20 cellular contexts compared by ENCODE assay signal in genomic region chr2:153455856-153456255, GRCh38. TPM values are rescaled to one million over a fixed set of nuclear protein-coding genes. Genes with fewer than 3 reads are reported as not detected.
DNase-seq lines count a peak whose midpoint lies in the region; ATAC-seq, FAIRE-seq and TF ChIP-seq lines count a peak whose summit lies in the region.
"Had no signal": no experiment of that assay in that cellular context is flagged by ENCODE, and none has a peak within 500 bp of the region (broad histone marks: within the 10 kb centered on the region; RNA-seq: fewer than 3 reads in every experiment).

No MANE protein-coding gene starts in this region.

- H3K27me3 Mint-ChIP-seq in nephron progenitor cell (ENCODE audit: low read depth, poor library complexity): no peaks in the 10 kb centered on the region
- H3K27me3 Mint-ChIP-seq in activated CD4-positive, alpha-beta T cell treated with anti-CD3 and anti-CD28 coated beads for 36 hours: peaks cover 4% of the 10 kb centered on the region

- TF ChIP-seq POLR2A in H1 (IDR thresholded peaks at IDR 0.05; ENCODE audit: control extremely low read depth in 1 of 2, low read depth in 2 of 2, low read length in 2 of 2): no peak

- H3K27me3 ChIP-seq in H1 (replicated peaks in 1 of 4; ENCODE audit: control insufficient read depth in 3 of 4, extremely low read depth in 1 of 4, insufficient read depth in 3 of 4, low read length in 3 of 4): no peaks in the 10 kb centered on the region; a peak in 1 of 7 replicates
- H3K27me3 ChIP-seq: BLaER1 treated with 17β-estradiol and CSF1 and Interleukin-3, amounts not matched to agents 10 nM and 100 nM had no signal

- H2BK15ac ChIP-seq in H1 (ENCODE audit: low read length): no peak overlapping the region

- H3K4me1 ChIP-seq in H1 (replicated peaks in 1 of 4; ENCODE audit: control insufficient read depth in 3 of 4, insufficient read depth in 4 of 4, low read length in 3 of 4): peaks cover 0 to 12% (median 0%) of the 10 kb centered on the region in 4 experiments; a peak in 4 of 7 replicates
- H3K4me1 ChIP-seq: BLaER1 treated with 17β-estradiol and CSF1 and Interleukin-3, amounts not matched to agents 10 nM and 100 nM had no signal

- FAIRE-seq in G401.6 (lab: Jason Lieb, UNC) (peak; percentile 100), H1 (lab: Jason Lieb, UNC) (no peak)
- FAIRE-seq: GM19239, H54 had no signal

- no peak overlapping the region for H3K14ac ChIP-seq in H1 (ENCODE audit: insufficient read length)

- no peak overlapping the region for H3K4ac ChIP-seq in H1 (replicated peaks; ENCODE audit: insufficient read length, low read depth, low read length)

- 94% methylated on average over 8 of the region's 8 CpGs; no CpG with 5 or more reads in 1 of the 2 experiments for WGBS in H1 (ENCODE audit: extremely low coverage in 1 of 2, insufficient coverage in 1 of 2, insufficient read length in 1 of 2, insufficient replicate concordance in 2 of 2, low coverage in 1 of 2, low lambda C conversion rate in 2 of 2, missing lambda C conversion rate in 1 of 2), 2 experiments

- H3K9me3 ChIP-seq in H1 (ENCODE audit: insufficient read depth in 2 of 2, low read depth in 1 of 2, low read length in 1 of 2): no peaks in the 10 kb centered on the region
- H3K9me3 ChIP-seq: BLaER1 treated with 17β-estradiol and CSF1 and Interleukin-3, amounts not matched to agents 10 nM and 100 nM had no signal

- no peaks in the 10 kb centered on the region for H3K36me3 Mint-ChIP-seq in nephron progenitor cell (ENCODE audit: low read depth)
- H3K36me3 Mint-ChIP-seq in activated CD4-positive, alpha-beta T cell treated with anti-CD3 and anti-CD28 coated beads for 36 hours (ENCODE audit: low read depth): no peaks in the 10 kb centered on the region
- H3K36me3 Mint-ChIP-seq: CD8-positive, alpha-beta T cell had no signal

- no peak overlapping the region; the same call in 1 of the 2 replicates for H2BK12ac ChIP-seq in H1 (ENCODE audit: low read depth, low read length)

- H3K4me1 Mint-ChIP-seq in nephron progenitor cell: no peaks in the 10 kb centered on the region
- H3K4me1 Mint-ChIP-seq in activated CD4-positive, alpha-beta T cell treated with anti-CD3 and anti-CD28 coated beads for 36 hours: no peaks in the 10 kb centered on the region

- H2BK20ac ChIP-seq in H1 (ENCODE audit: low read length): no peak overlapping the region

- no peak for TF ChIP-seq EP300 in H1 (IDR thresholded peaks at IDR 0.05; ENCODE audit: borderline replicate concordance in 1 of 2, low read depth in 2 of 2, low read length in 2 of 2)

- H3K27ac ChIP-seq in H1 (ENCODE audit: low read depth, low read length): no peak overlapping the region
- H3K27ac ChIP-seq: BLaER1 treated with 17β-estradiol and CSF1 and Interleukin-3, amounts not matched to agents 10 nM and 100 nM had no signal

- H3K27ac Mint-ChIP-seq in nephron progenitor cell: no peak overlapping the region
- no peak overlapping the region for H3K27ac Mint-ChIP-seq in activated CD4-positive, alpha-beta T cell treated with anti-CD3 and anti-CD28 coated beads for 36 hours
- H3K27ac Mint-ChIP-seq: CD8-positive, alpha-beta T cell had no signal

- CTCF ChIA-PET in HEK293T (lab: Yijun Ruan, JAX): no interaction called here
- CTCF ChIA-PET in H1 (lab: Charles Lee; ENCODE audit: partially characterized antibody): interaction anchor here (1.0 to 1.3 kb wide), 2 partner anchors 24 to 594 kb away, joined by 3 read pairs; no protein-coding TSS in a partner anchor
- CTCF ChIA-PET in activated CD4-positive, alpha-beta T cell treated with anti-CD3 and anti-CD28 coated beads for 36 hours (lab: Charles Lee): no interaction called here

- no peak overlapping the region for H4K91ac ChIP-seq in H1 (replicated peaks; ENCODE audit: insufficient read length, low read length)

- no peak overlapping the region for H3K18ac ChIP-seq in H1 (ENCODE audit: extremely low read depth, low read length)

- no peak for TF ChIP-seq RAD21 in H1 (IDR thresholded peaks at IDR 0.05 in 1 of 2, conservative IDR thresholded peaks at IDR 0.05 in 1 of 2; ENCODE audit: low read depth in 2 of 2, low read length in 2 of 2)

- H3K4me3 Mint-ChIP-seq in nephron progenitor cell: no peak overlapping the region
- no peak overlapping the region for H3K4me3 Mint-ChIP-seq in activated CD4-positive, alpha-beta T cell treated with anti-CD3 and anti-CD28 coated beads for 36 hours
- H3K4me3 Mint-ChIP-seq: CD8-positive, alpha-beta T cell had no signal

- no peak overlapping the region; a peak in 1 of 4 replicates for H3K4me2 ChIP-seq in H1 (ENCODE audit: insufficient read depth in 1 of 2, low read depth in 2 of 2, low read length in 2 of 2)
- H3K4me2 ChIP-seq: BLaER1 treated with 17β-estradiol and CSF1 and Interleukin-3, amounts not matched to agents 10 nM and 100 nM had no signal

- H2AK5ac ChIP-seq in H1 (ENCODE audit: low read depth, low read length): no peak overlapping the region

- no peaks in the 10 kb centered on the region for H3K79me1 ChIP-seq in H1 (ENCODE audit: low read depth, low read length)

- H4K20me1 ChIP-seq in H1 (replicated peaks in 1 of 2; ENCODE audit: control insufficient read depth in 1 of 2, insufficient read depth in 2 of 2, low read length in 2 of 2): no peaks in the 10 kb centered on the region
- H4K20me1 ChIP-seq: BLaER1 treated with 17β-estradiol and CSF1 and Interleukin-3, amounts not matched to agents 10 nM and 100 nM had no signal

- POLR2A ChIA-PET in HEK293T (lab: Yijun Ruan, JAX): no interaction called here
- POLR2A ChIA-PET in H1 (lab: Charles Lee; ENCODE audit: partially characterized antibody): interaction anchor here (0.6 to 0.7 kb wide), 3 partner anchors 9 to 1089 kb away, joined by 3 read pairs; no protein-coding TSS in a partner anchor
- POLR2A ChIA-PET in activated CD4-positive, alpha-beta T cell treated with anti-CD3 and anti-CD28 coated beads for 36 hours (lab: Charles Lee): interaction anchor here (0.6 kb wide), 1 partner anchor 351 kb away, joined by 4 read pairs; no protein-coding TSS in a partner anchor

- intact Hi-C loops in activated CD4-positive, alpha-beta T cell treated with anti-CD3 and anti-CD28 coated beads for 36 hours (cut with DNase I, micrococcal nuclease): no loop called here

- H3K9ac ChIP-seq in H1 (replicated peaks in 1 of 4; ENCODE audit: extremely low read depth in 1 of 4, low read depth in 3 of 4, low read length in 3 of 4): no peak overlapping the region
- H3K9ac ChIP-seq: BLaER1 treated with 17β-estradiol and CSF1 and Interleukin-3, amounts not matched to agents 10 nM and 100 nM had no signal

- peak; percentile 49 for DNase-seq in HEK293T (ENCODE audit: extremely low spot score)
- DNase-seq in H1 (ENCODE audit: low read depth in 1 of 2, low spot score in 2 of 2): no peak
- peak; percentile 10 for DNase-seq in nephron progenitor cell
- DNase-seq in activated CD4-positive, alpha-beta T cell treated with anti-CD3 and anti-CD28 coated beads for 36 hours: no peak
- DNase-seq in NCI-H526 (lab: John Stamatoyannopoulos, UW): no peak
- DNase-seq in germinal center (ENCODE audit: low spot score): no peak
- DNase-seq: CD8-positive, alpha-beta T cell; DMS53; KG1; MV-4-11; NCI-H187 treated with DMSO at 0.1 percent for 48 hours; NCI-H2227 treated with DMSO at 0.1 percent for 48 hours; NCI-H510A treated with DMSO at 0.1 percent for 48 hours; NCI-H82; RPMI8226 had no signal

- no peak for TF ChIP-seq CTCF in H1 (IDR thresholded peaks at IDR 0.05; ENCODE audit: control extremely low read depth in 1 of 3, insufficient read depth in 1 of 3, low read depth in 1 of 3, low read length in 3 of 3)
- TF ChIP-seq CTCF in nephron progenitor cell (IDR thresholded peaks at IDR 0.05): no peak

- H4K8ac ChIP-seq in H1 (ENCODE audit: extremely low read depth, insufficient read depth, low read length): no peak overlapping the region

- no peak for ATAC-seq in activated CD4-positive, alpha-beta T cell treated with anti-CD3 and anti-CD28 coated beads for 36 hours
- no peak for ATAC-seq in GM18520 (IDR thresholded peaks at IDR 0.05; ENCODE audit: unreplicated experiment)
- ATAC-seq: CD8-positive, alpha-beta T cell had no signal

- no peak overlapping the region for H4K5ac ChIP-seq in H1 (ENCODE audit: insufficient read length, low read depth, low read length)

- H3K9me3 Mint-ChIP-seq in nephron progenitor cell: no peaks in the 10 kb centered on the region
- H3K9me3 Mint-ChIP-seq in activated CD4-positive, alpha-beta T cell treated with anti-CD3 and anti-CD28 coated beads for 36 hours (ENCODE audit: low read depth): no peaks in the 10 kb centered on the region
- H3K9me3 Mint-ChIP-seq: CD8-positive, alpha-beta T cell had no signal

- H2AFZ ChIP-seq in H1 (ENCODE audit: low read length): no peak overlapping the region

- no peak overlapping the region for H3K23ac ChIP-seq in H1 (ENCODE audit: insufficient read length)

- H3K23me2 ChIP-seq in H1 (ENCODE audit: low read depth, low read length): no peaks in the 10 kb centered on the region

- H3K56ac ChIP-seq in H1 (replicated peaks; ENCODE audit: insufficient read length, low read depth, low read length): no peak overlapping the region

- no peak overlapping the region for H2BK5ac ChIP-seq in H1 (ENCODE audit: low read depth, low read length)

- no peak overlapping the region for H3K4me3 ChIP-seq in H1 (ENCODE audit: extremely low read depth in 1 of 4, insufficient read depth in 2 of 4, low read depth in 3 of 4, low read length in 4 of 4)
- H3K4me3 ChIP-seq: BLaER1 treated with 17β-estradiol and CSF1 and Interleukin-3, amounts not matched to agents 10 nM and 100 nM had no signal

- no peak overlapping the region for H2BK120ac ChIP-seq in H1 (replicated peaks; ENCODE audit: low read depth, low read length)

- no peaks in the 10 kb centered on the region for H3K79me2 ChIP-seq in H1 (ENCODE audit: control insufficient read depth in 1 of 2, insufficient read depth in 2 of 2, low read length in 2 of 2)

- no peaks in the 10 kb centered on the region for H3K36me3 ChIP-seq in H1 (ENCODE audit: control insufficient read depth in 2 of 4, insufficient read depth in 4 of 4, low read length in 3 of 4)
- H3K36me3 ChIP-seq: BLaER1 treated with 17β-estradiol and CSF1 and Interleukin-3, amounts not matched to agents 10 nM and 100 nM had no signal

TF ChIP-seq in HEK293T, 16 proteins besides CTCF, POLR2A, EP300 and RAD21 (continues in another document):
- no peak for TF ChIP-seq CTBP1 (IDR thresholded peaks at IDR 0.05; ENCODE audit: borderline replicate concordance)
- no peak for TF ChIP-seq FOXA1 (IDR thresholded peaks at IDR 0.05)

TF ChIP-seq in H1, 55 proteins besides CTCF, POLR2A, EP300 and RAD21 (continues in another document):
- TF ChIP-seq RBBP5 (IDR thresholded peaks at IDR 0.05; ENCODE audit: borderline replicate concordance, low read depth, low read length): no peak

RNA-seq across cellular contexts. Expression of gene RPRM, which starts 22.7 kb away (rescaled TPM):
- 16.2 and 16.3 TPM in 2 replicates for total RNA-seq in H1 (2021; fragmentation: NEBNext Ultra II Directional; extraction: Animal tissue kit (Norgen Biotek cat#: 25700))
- 11.0 and 14.8 TPM in 2 replicates for polyA plus RNA-seq in H1 (2011; rRNA removed)
- 12.8 TPM for polyA plus RNA-seq in H1 (2011; cell fraction: cytosol; rRNA removed)
- 8.6 TPM for polyA plus RNA-seq in H1 (2011; cell fraction: nucleus; rRNA removed)
- polyA plus RNA-seq in H1 (2012, experiment 1 of 2): 14.1 to 19.4 TPM (median 16.1 TPM) in 4 replicates
- 20.7 TPM for polyA plus RNA-seq in H1 (2012, experiment 2 of 2)
- polyA plus RNA-seq in H1 (2013, experiment 1 of 2): 13.2 TPM
- polyA plus RNA-seq in H1 (2013, experiment 2 of 2): 14.2 TPM
- 2.3 and 3.0 TPM in 2 replicates for polyA minus RNA-seq in H1 (2011; rRNA and poly(A)+ RNA removed)
- polyA minus RNA-seq in H1 (2011; cell fraction: cytosol; rRNA and poly(A)+ RNA removed): 4.8 TPM
- 4.1 TPM for polyA minus RNA-seq in H1 (2011; cell fraction: nucleus; rRNA and poly(A)+ RNA removed)
- total RNA-seq in activated CD4-positive, alpha-beta T cell treated with anti-CD3 and anti-CD28 coated beads for 36 hours: not detected

Comparison
In these comparisons a context has a peak if more than half of its experiments do, and no peak if none do; other contexts are left out.
1. DNase-seq: peak in HEK293T (single experiment) and nephron progenitor cell (single experiment); none in H1 (0 of 2), activated CD4-positive, alpha-beta T cell treated with anti-CD3 and anti-CD28 coated beads for 36 hours (single experiment), NCI-H526 (0 of 2) and germinal center (single experiment).
2. RNA of gene RPRM, which starts 22.7 kb away (total RNA-seq): 16.2 to 16.3 TPM in H1; not detected in activated CD4-positive, alpha-beta T cell treated with anti-CD3 and anti-CD28 coated beads for 36 hours; every median in the first group is over 10 times any median in the second.